12 cellular contexts compared by ENCODE assay signal in genomic region chr1:116288201-116288598, GRCh38.
DNase-seq lines count a peak whose midpoint lies in the region; ATAC-seq and TF ChIP-seq lines count a peak whose summit lies in the region.
"Had no signal": no experiment of that assay in that cellular context is flagged by ENCODE, and none has a peak within 500 bp of the region (broad histone marks: within the 10 kb centered on the region; RNA-seq: fewer than 3 reads in every experiment).

No MANE protein-coding gene starts in this region.

- H3K4me1 ChIP-seq in parathyroid adenoma (peaks cover 67% of the 10 kb centered on the region), testis (no peaks in the 10 kb centered on the region)
- no peaks in the 10 kb centered on the region for H3K4me1 ChIP-seq in naive thymus-derived CD4-positive, alpha-beta T cell (ENCODE audit: control insufficient read depth in 2 of 2, insufficient read depth in 2 of 2, low read length in 2 of 2)

- H3K4me2 ChIP-seq in parathyroid adenoma (ENCODE audit: low read length), result peak overlapping the region; percentile 36

- H2AFZ ChIP-seq in parathyroid adenoma, result no peak overlapping the region

- no peak for TF ChIP-seq POLR2A in testis (IDR thresholded peaks at IDR 0.05)

- H3K9me3 ChIP-seq in parathyroid adenoma (ENCODE audit: control insufficient read depth, low read length), result no peaks in the 10 kb centered on the region
- H3K9me3 ChIP-seq in testis, result no peaks in the 10 kb centered on the region
- H3K9me3 ChIP-seq in naive thymus-derived CD4-positive, alpha-beta T cell (ENCODE audit: control insufficient read depth in 2 of 3, low read length in 3 of 3), result no peaks in the 10 kb centered on the region

- H3K27me3 Mint-ChIP-seq in naive thymus-derived CD4-positive, alpha-beta T cell, result peaks cover 0 to 26% (median 0%) of the 10 kb centered on the region in 5 donors
- H3K27me3 Mint-ChIP-seq in T-helper 2 cell treated with Interferon-gamma antibody and Interleukin-4, amounts not matched to agents 5 μg/mL and 100 μg/mL, for 36 hours (ENCODE audit: low read depth), result peaks cover 11% of the 10 kb centered on the region
- H3K27me3 Mint-ChIP-seq: stimulated activated naive CD8-positive, alpha-beta T cell treated with anti-CD3 and anti-CD28 coated beads, Interleukin-15, Interleukin-2, amounts not matched to agents 100 ng/mL and 50 ng/mL, for 24 hours had no signal

- TF ChIP-seq CTCF in parathyroid adenoma (IDR thresholded peaks at IDR 0.05) (no peak), testis (IDR thresholded peaks at IDR 0.05) (no peak)

- H3K79me2 ChIP-seq in parathyroid adenoma, result no peaks in the 10 kb centered on the region

- H3K4me3 Mint-ChIP-seq in naive thymus-derived CD4-positive, alpha-beta T cell, result no peak overlapping the region
- no peak overlapping the region for H3K4me3 Mint-ChIP-seq in T-helper 2 cell treated with Interferon-gamma antibody and Interleukin-4, amounts not matched to agents 5 μg/mL and 100 μg/mL, for 36 hours
- H3K4me3 Mint-ChIP-seq: stimulated activated naive CD8-positive, alpha-beta T cell treated with anti-CD3 and anti-CD28 coated beads, Interleukin-15, Interleukin-2, amounts not matched to agents 100 ng/mL and 50 ng/mL, for 24 hours had no signal

- peaks cover 0 to 41% (median 26%) of the 10 kb centered on the region in 7 donors for H3K4me1 Mint-ChIP-seq in naive thymus-derived CD4-positive, alpha-beta T cell
- no peaks in the 10 kb centered on the region for H3K4me1 Mint-ChIP-seq in T-helper 2 cell treated with Interferon-gamma antibody and Interleukin-4, amounts not matched to agents 5 μg/mL and 100 μg/mL, for 36 hours (ENCODE audit: low read depth)

- H3K27ac Mint-ChIP-seq in naive thymus-derived CD4-positive, alpha-beta T cell, result peak overlapping the region in 3 of 9 donors; percentile 25 to 80 (median 33)
- H3K27ac Mint-ChIP-seq in T-helper 2 cell treated with Interferon-gamma antibody and Interleukin-4, amounts not matched to agents 5 μg/mL and 100 μg/mL, for 36 hours, result no peak overlapping the region
- H3K27ac Mint-ChIP-seq: activated T-helper 2 cell treated with anti-CD3 and anti-CD28 coated beads, Interferon-gamma antibody, Interleukin-2, Interleukin-4, amounts not matched to agents 10 μg/mL and 5 μg/mL and 100 μg/mL, durations not matched to agents 14 hours and 24 hours and 36 hours; stimulated activated naive CD8-positive, alpha-beta T cell treated with anti-CD3 and anti-CD28 coated beads, Interleukin-15, Interleukin-2, amounts not matched to agents 100 ng/mL and 50 ng/mL, for 24 hours had no signal

- H3K9ac ChIP-seq in parathyroid adenoma, result no peak overlapping the region

- no peaks in the 10 kb centered on the region for H3K36me3 ChIP-seq in parathyroid adenoma (ENCODE audit: control insufficient read depth, insufficient read depth, low read length)
- H3K36me3 ChIP-seq in testis (ENCODE audit: low read depth, missing control alignments), result no peaks in the 10 kb centered on the region
- no peaks in the 10 kb centered on the region for H3K36me3 ChIP-seq in naive thymus-derived CD4-positive, alpha-beta T cell (ENCODE audit: control insufficient read depth in 2 of 3, insufficient read depth in 3 of 3, low read length in 3 of 3)

- 77 to 79% methylated on average over 2 of the region's 2 CpGs for WGBS in testis, 2 donors

- no peak for DNase-seq in testis
- no peak for DNase-seq in naive thymus-derived CD4-positive, alpha-beta T cell
- no peak for DNase-seq in T-helper 2 cell treated with Interferon-gamma antibody and Interleukin-4, amounts not matched to agents 5 μg/mL and 100 μg/mL, for 36 hours (ENCODE audit: low spot score)
- DNase-seq: caudate nucleus, NCI-H2227 treated with DMSO at 0.1 percent for 48 hours had no signal

- H3K9me3 Mint-ChIP-seq in naive thymus-derived CD4-positive, alpha-beta T cell, result peaks cover 0 to 2% (median 0%) of the 10 kb centered on the region in 11 donors
- H3K9me3 Mint-ChIP-seq in T-helper 2 cell treated with Interferon-gamma antibody and Interleukin-4, amounts not matched to agents 5 μg/mL and 100 μg/mL, for 36 hours, result no peaks in the 10 kb centered on the region
- H3K9me3 Mint-ChIP-seq: activated T-helper 2 cell treated with anti-CD3 and anti-CD28 coated beads, Interferon-gamma antibody, Interleukin-2, Interleukin-4, amounts not matched to agents 10 μg/mL and 5 μg/mL and 100 μg/mL, durations not matched to agents 14 hours and 24 hours and 36 hours; stimulated activated naive CD8-positive, alpha-beta T cell treated with anti-CD3 and anti-CD28 coated beads, Interleukin-15, Interleukin-2, amounts not matched to agents 100 ng/mL and 50 ng/mL, for 24 hours had no signal

- H3K36me3 Mint-ChIP-seq in naive thymus-derived CD4-positive, alpha-beta T cell, result peaks cover 0 to 6% (median 0%) of the 10 kb centered on the region in 5 donors
- H3K36me3 Mint-ChIP-seq in T-helper 2 cell treated with Interferon-gamma antibody and Interleukin-4, amounts not matched to agents 5 μg/mL and 100 μg/mL, for 36 hours (ENCODE audit: low read depth), result no peaks in the 10 kb centered on the region

- peak; percentile 84 for ATAC-seq in GM18907 (IDR thresholded peaks at IDR 0.05; ENCODE audit: unreplicated experiment)
- ATAC-seq in GM21619 (IDR thresholded peaks at IDR 0.05; ENCODE audit: unreplicated experiment), result peak; percentile 74
- ATAC-seq in HG03354 (IDR thresholded peaks at IDR 0.05; ENCODE audit: poor library complexity, severe bottlenecking, unreplicated experiment), result peak; percentile 88
- ATAC-seq in naive thymus-derived CD4-positive, alpha-beta T cell, result no peak
- ATAC-seq in HG03097 (IDR thresholded peaks at IDR 0.05; ENCODE audit: low FRiP score, unreplicated experiment), result no peak

- CTCF ChIA-PET in naive thymus-derived CD4-positive, alpha-beta T cell (lab: Charles Lee), result no interaction called here

- intact Hi-C loops in testis (cut with DNase I; ENCODE audit: low total_unique reads), result no loop called here
- intact Hi-C loops in naive thymus-derived CD4-positive, alpha-beta T cell (cut with micrococcal nuclease), result no loop called here

- H3K27ac ChIP-seq in parathyroid adenoma (peak overlapping the region; percentile 98), testis (no peak overlapping the region)
- H3K27ac ChIP-seq in naive thymus-derived CD4-positive, alpha-beta T cell (ENCODE audit: low read depth, low read length), result no peak overlapping the region

- POLR2A ChIA-PET in naive thymus-derived CD4-positive, alpha-beta T cell (lab: Charles Lee), result interaction anchor here (0.7 kb wide), 1 partner anchor 86 kb away, joined by 3 read pairs; no protein-coding TSS in a partner anchor

- peak overlapping the region; percentile 13 for H3K4me3 ChIP-seq in parathyroid adenoma (ENCODE audit: low read depth, low read length)
- H3K4me3 ChIP-seq in testis, result no peak overlapping the region
- no peak overlapping the region for H3K4me3 ChIP-seq in naive thymus-derived CD4-positive, alpha-beta T cell (ENCODE audit: low read length)

- H3K27me3 ChIP-seq in parathyroid adenoma (ENCODE audit: control insufficient read depth, insufficient read depth, low read length), result no peaks in the 10 kb centered on the region
- H3K27me3 ChIP-seq in testis, result no peaks in the 10 kb centered on the region
- no peaks in the 10 kb centered on the region for H3K27me3 ChIP-seq in naive thymus-derived CD4-positive, alpha-beta T cell (ENCODE audit: control insufficient read depth in 2 of 2, insufficient read depth in 2 of 2, low read length in 2 of 2)

Comparison
In these comparisons a context has a peak if more than half of its experiments do, and no peak if none do; other contexts are left out.
1. ATAC-seq: peak in GM18907 (single experiment), GM21619 (single experiment) and HG03354 (single experiment); none in naive thymus-derived CD4-positive, alpha-beta T cell (single experiment) and HG03097 (single experiment).